ENCODE assay signal across 9 cellular contexts in genomic region chr19:51441410-51442390, GRCh38. TPM values are rescaled to one million over a fixed set of nuclear protein-coding genes. Genes with fewer than 3 reads are reported as not detected.
DNase-seq lines count a peak whose midpoint lies in the region; ATAC-seq, FAIRE-seq and TF ChIP-seq lines count a peak whose summit lies in the region.
"Had no signal": no experiment of that assay in that cellular context is flagged by ENCODE, and none has a peak within 500 bp of the region (broad histone marks: within the 10 kb centered on the region; RNA-seq: fewer than 3 reads in every experiment).

No MANE protein-coding gene starts in this region.

- in situ Hi-C loops in K562 (cut with MboI): no loop called here

- H3K4me3 Mint-ChIP-seq in T-helper 2 cell treated with Interferon-gamma antibody and Interleukin-4, amounts not matched to agents 5 μg/mL and 100 μg/mL, for 36 hours: peak overlapping the region; percentile 90

- TF ChIP-seq POLR2A in K562 (conservative IDR thresholded peaks at IDR 0.05): 0 out of 2 replicates have a peak, but pooled peaks have one; percentile 44

- no peaks in the 10 kb centered on the region; the same call in 2 of the 3 replicates for H3K79me2 ChIP-seq in K562 (ENCODE audit: control insufficient read depth, insufficient read depth, low read length)

- H3K9me1 ChIP-seq in K562 (ENCODE audit: control insufficient read depth, insufficient read depth, low read length): no peaks in the 10 kb centered on the region

- peak; percentile 96 for DNase-seq in T-helper 2 cell treated with Interferon-gamma antibody and Interleukin-4, amounts not matched to agents 5 μg/mL and 100 μg/mL, for 36 hours (ENCODE audit: low spot score)
- peak; percentile 49 to 82 (median 52) for DNase-seq in K562 (ENCODE audit: extremely low read depth in 1 of 4, low spot score in 3 of 4)
- peak; percentile 77 for DNase-seq in stimulated activated CD8-positive, alpha-beta memory T cell treated with anti-CD3 and anti-CD28 coated beads, Interleukin-12 subunit alpha, Interleukin-12 subunit beta, amount 100 ng/mL, for 4 hours (ENCODE audit: low read depth)
- no peak for DNase-seq in NCI-H1417 treated with DMSO at 0.1 percent for 48 hours (lab: John Stamatoyannopoulos, UW)
- DNase-seq in kidney glomerular epithelial cell (lab: John Stamatoyannopoulos, UW): no peak
- no peak for DNase-seq in AG08396 (ENCODE audit: low spot score)

- TF ChIP-seq EP300 in K562 (IDR thresholded peaks at IDR 0.05; ENCODE audit: low read length): peak; percentile 29; the same call in 1 of the 2 replicates

- peak overlapping the region; percentile 89 for H3K27ac Mint-ChIP-seq in T-helper 2 cell treated with Interferon-gamma antibody and Interleukin-4, amounts not matched to agents 5 μg/mL and 100 μg/mL, for 36 hours

- TF ChIP-seq CTCF in K562 (IDR thresholded peaks at IDR 0.05 in 2 of 3, conservative IDR thresholded peaks at IDR 0.05 in 1 of 3; ENCODE audit: insufficient read depth in 2 of 3, low read depth in 1 of 3, low read length in 3 of 3): peak in 1 of 3 experiments; percentile 17; a peak in 1 of 6 replicates

- no peaks in the 10 kb centered on the region for H3K36me3 Mint-ChIP-seq in T-helper 2 cell treated with Interferon-gamma antibody and Interleukin-4, amounts not matched to agents 5 μg/mL and 100 μg/mL, for 36 hours (ENCODE audit: low read depth)

- intact Hi-C loops in K562 (cut with micrococcal nuclease): no loop called here

- peaks cover 54% of the 10 kb centered on the region for H3K4me1 Mint-ChIP-seq in T-helper 2 cell treated with Interferon-gamma antibody and Interleukin-4, amounts not matched to agents 5 μg/mL and 100 μg/mL, for 36 hours (ENCODE audit: low read depth)

- TF ChIP-seq RAD21 in K562 (CRISPR knock-in tag; conservative IDR thresholded peaks at IDR 0.05 in 1 of 2, IDR thresholded peaks at IDR 0.05 in 1 of 2): no peak

- no TSS peak for BruUV-seq in K562 (replicated peaks; lab: Mats Ljungman, UMichigan)

- peaks cover 16 to 24% of the 10 kb centered on the region in 2 experiments for H3K4me1 ChIP-seq in K562 (replicated peaks in 1 of 2; ENCODE audit: control insufficient read depth in 2 of 2, insufficient read depth in 2 of 2, low read length in 2 of 2)

- H3K27me3 Mint-ChIP-seq in T-helper 2 cell treated with Interferon-gamma antibody and Interleukin-4, amounts not matched to agents 5 μg/mL and 100 μg/mL, for 36 hours (ENCODE audit: low read depth): no peaks in the 10 kb centered on the region

- peak overlapping the region; percentile 83 for H3K27ac ChIP-seq in K562 (ENCODE audit: extremely low read depth, low read depth, low read length)

- CTCF ChIA-PET in K562 (lab: Yijun Ruan, JAX; ENCODE audit: low intra/inter-chr PET ratio): interaction anchor here (0.6 to 1.2 kb wide), 2 partner anchors 13 to 43 kb away, joined by 3 read pairs; no protein-coding TSS in a partner anchor

- POLR2A ChIA-PET in K562 (lab: Yijun Ruan, JAX): interaction anchor here (0.6 to 1.2 kb wide), 9 partner anchors 10 to 374 kb away, joined by 3 to 4 read pairs (median 3); partner anchors contain the start of gene ZNF175

- ATAC-seq in GM19035 (IDR thresholded peaks at IDR 0.05; ENCODE audit: unreplicated experiment): peak; percentile 94
- peak; percentile 79 for ATAC-seq in HG03064 (IDR thresholded peaks at IDR 0.05; ENCODE audit: low read depth, unreplicated experiment)
- ATAC-seq in K562: peak; percentile 88

- peak overlapping the region; percentile 74 to 89 for H3K9ac ChIP-seq in K562 (ENCODE audit: insufficient read depth in 1 of 2, low read depth in 2 of 2, low read length in 2 of 2)

- WGBS in K562 (ENCODE audit: insufficient coverage, low coverage, missing lambda C conversion rate): 5% methylated on average over 31 of the region's 31 CpGs

- H3K9me3 Mint-ChIP-seq in T-helper 2 cell treated with Interferon-gamma antibody and Interleukin-4, amounts not matched to agents 5 μg/mL and 100 μg/mL, for 36 hours: peaks cover 5% of the 10 kb centered on the region

- peak overlapping the region; percentile 32 for H3K4me3 ChIP-seq in K562

- no peaks in the 10 kb centered on the region for H4K20me1 ChIP-seq in K562 (replicated peaks; ENCODE audit: control insufficient read depth, insufficient read depth, low read length)

- H3K27me3 ChIP-seq in K562 (ENCODE audit: control insufficient read depth in 2 of 2, insufficient read depth in 2 of 2, low read length in 2 of 2): no peaks in the 10 kb centered on the region

- peak overlapping the region; percentile 90 for H2AFZ ChIP-seq in K562 (ENCODE audit: low read depth, low read length)

- no peaks in the 10 kb centered on the region for H3K36me3 ChIP-seq in K562 (ENCODE audit: control insufficient read depth, insufficient read depth, low read length)

- H3K9me3 ChIP-seq in K562 (replicated peaks; ENCODE audit: control insufficient read depth, insufficient read depth, low read depth, low read length): no peaks in the 10 kb centered on the region

- FAIRE-seq in K562 (lab: Jason Lieb, UNC): peak; percentile 95

- H3K4me2 ChIP-seq in K562 (ENCODE audit: insufficient read depth, low read length): peak overlapping the region; percentile 96

RNA-seq across cellular contexts. Expression of gene SIGLEC8, which starts 16.6 kb away (rescaled TPM):
- total RNA-seq in K562 (2011; cell fraction: chromatin; rRNA removed; ENCODE audit: low replicate concordance): 0.65 and 2.4 TPM in 2 replicates
- 0.50 and 0.79 TPM in 2 replicates for total RNA-seq in K562 (2011; cell fraction: nucleolus; rRNA removed)
- total RNA-seq in K562 (2011; cell fraction: nucleoplasm; rRNA removed): 0.53 and 0.95 TPM in 2 replicates
- total RNA-seq in K562 (2014; rRNA removed) (0.45 and 0.59 TPM in 2 replicates), K562 (2014; rRNA removed; fragmentation: Illumina TruSeq; extraction: Trizol) (0.22 and 0.29 TPM in 2 replicates), K562 (2015; rRNA removed; fragmentation: Illumina TruSeq; extraction: Trizol) (0.45 and 0.65 TPM in 2 replicates), K562 (2021) (0.44 and 0.49 TPM in 2 replicates)
- polyA plus RNA-seq in K562 (2011; rRNA removed) (0.61 and 0.76 TPM in 2 replicates), K562 (2014; fragmentation: Illumina TruSeq; extraction: Trizol) (0.39 and 0.44 TPM in 2 replicates), K562 (2014; fragmentation: Nextera tagmentation; extraction: Ambion mirVana) (under 1 TPM; 0.04 to 0.07 TPM), K562 (2014; rRNA removed) (0.19 and 0.25 TPM in 2 replicates)
- 0.74 and 1.2 TPM in 2 replicates for polyA plus RNA-seq in K562 (2011; cell fraction: cytosol; rRNA removed)
- polyA plus RNA-seq in K562 (2011; cell fraction: nucleus; rRNA removed): 1.3 and 1.8 TPM in 2 replicates
- 0.91 and 2.7 TPM in 2 replicates for polyA plus RNA-seq in K562 (2012)
- polyA minus RNA-seq in K562 (2011; rRNA and poly(A)+ RNA removed): 0.25 and 0.48 TPM in 2 replicates
- 1.5 TPM in 1 of 2 replicates, not detected in the other for polyA minus RNA-seq in K562 (2011; cell fraction: cytosol; rRNA and poly(A)+ RNA removed)
- polyA minus RNA-seq in K562 (2011; cell fraction: nucleus; rRNA and poly(A)+ RNA removed): 0.54 TPM in 1 of 2 replicates, not detected in the other
- total RNA-seq: activated CD8-positive, alpha-beta memory T cell treated with anti-CD3 and anti-CD28 coated beads for 36 hours had no signal

RNA-seq across cellular contexts. Expression of gene SIGLEC10, which starts 24.3 kb away (rescaled TPM):
- 0.35 TPM in 1 of 2 replicates, not detected in the other for total RNA-seq in K562 (2011; cell fraction: chromatin; rRNA removed; ENCODE audit: low replicate concordance)
- 0.17 TPM in 1 of 2 replicates, not detected in the other for total RNA-seq in K562 (2011; cell fraction: nucleolus; rRNA removed)
- not detected in 2 replicates for total RNA-seq in K562 (2011; cell fraction: nucleoplasm; rRNA removed)
- 0.57 and 1.1 TPM in 2 replicates for total RNA-seq in K562 (2014; rRNA removed)
- total RNA-seq in K562 (2014; rRNA removed; fragmentation: Illumina TruSeq; extraction: Trizol): 0.26 and 0.33 TPM in 2 replicates
- 1.8 and 2.2 TPM in 2 replicates for total RNA-seq in K562 (2015; rRNA removed; fragmentation: Illumina TruSeq; extraction: Trizol)
- 0.58 and 0.95 TPM in 2 replicates for total RNA-seq in K562 (2021)
- polyA plus RNA-seq in K562 (2011; rRNA removed): 0.39 and 1.2 TPM in 2 replicates
- 0.66 and 1.7 TPM in 2 replicates for polyA plus RNA-seq in K562 (2011; cell fraction: cytosol; rRNA removed)
- 0.97 and 2.9 TPM in 2 replicates for polyA plus RNA-seq in K562 (2011; cell fraction: nucleus; rRNA removed)
- polyA plus RNA-seq in K562 (2012): 1.9 and 2.9 TPM in 2 replicates
- polyA plus RNA-seq in K562 (2014; fragmentation: Illumina TruSeq; extraction: Trizol): 0.78 and 0.82 TPM in 2 replicates
- under 1 TPM; 0.10 TPM for polyA plus RNA-seq in K562 (2014; fragmentation: Nextera tagmentation; extraction: Ambion mirVana)
- polyA plus RNA-seq in K562 (2014; rRNA removed): 0.97 and 1.3 TPM in 2 replicates
- polyA minus RNA-seq in K562 (2011; rRNA and poly(A)+ RNA removed): 0.46 and 0.54 TPM in 2 replicates
- 0.48 and 0.73 TPM in 2 replicates for polyA minus RNA-seq in K562 (2011; cell fraction: cytosol; rRNA and poly(A)+ RNA removed)
- 1.9 TPM in 1 of 2 replicates, not detected in the other for polyA minus RNA-seq in K562 (2011; cell fraction: nucleus; rRNA and poly(A)+ RNA removed)

RNA-seq across cellular contexts. Expression of gene CEACAM18, which starts 36.6 kb away (rescaled TPM):
- 0.67 and 0.93 TPM in 2 replicates for total RNA-seq in K562 (2011; cell fraction: chromatin; rRNA removed; ENCODE audit: low replicate concordance)
- total RNA-seq in K562 (2011; cell fraction: nucleolus; rRNA removed): 0.17 and 0.66 TPM in 2 replicates
- total RNA-seq in K562 (2011; cell fraction: nucleoplasm; rRNA removed): 1.0 and 1.4 TPM in 2 replicates
- total RNA-seq in K562 (2014; rRNA removed) (0.09 and 0.16 TPM in 2 replicates), K562 (2014; rRNA removed; fragmentation: Illumina TruSeq; extraction: Trizol) (0.22 TPM in 1 of 2 replicates, not detected in the other), K562 (2015; rRNA removed; fragmentation: Illumina TruSeq; extraction: Trizol) (0.18 and 0.23 TPM in 2 replicates), K562 (2021) (0.16 and 0.24 TPM in 2 replicates)
- polyA plus RNA-seq in K562 (2011; rRNA removed) (0.07 and 0.11 TPM in 2 replicates), K562 (2014; fragmentation: Illumina TruSeq; extraction: Trizol) (not detected in 2 replicates), K562 (2014; fragmentation: Nextera tagmentation; extraction: Ambion mirVana) (under 1 TPM in 1 of 2 experiments, not detected in 1; 0.08 TPM), K562 (2014; rRNA removed) (not detected in 2 replicates)
- polyA plus RNA-seq in K562 (2011; cell fraction: cytosol; rRNA removed): 0.07 TPM in 1 of 2 replicates, not detected in the other
- polyA plus RNA-seq in K562 (2011; cell fraction: nucleus; rRNA removed): 0.11 and 0.13 TPM in 2 replicates
- polyA plus RNA-seq in K562 (2012): 0.06 and 0.13 TPM in 2 replicates
- polyA minus RNA-seq in K562 (2011; rRNA and poly(A)+ RNA removed): 0.60 TPM in 1 of 2 replicates, not detected in the other
- not detected in 2 replicates for polyA minus RNA-seq in K562 (2011; cell fraction: cytosol; rRNA and poly(A)+ RNA removed)
- polyA minus RNA-seq in K562 (2011; cell fraction: nucleus; rRNA and poly(A)+ RNA removed): 0.56 TPM in 1 of 2 replicates, not detected in the other
- total RNA-seq: activated CD8-positive, alpha-beta memory T cell treated with anti-CD3 and anti-CD28 coated beads for 36 hours had no signal

RNA-seq across cellular contexts. Expression of gene C19orf84, which starts 51.3 kb away (rescaled TPM):
- total RNA-seq in K562 (2011; cell fraction: chromatin; rRNA removed; ENCODE audit: low replicate concordance): 0.53 TPM in 1 of 2 replicates, not detected in the other
- total RNA-seq in K562 (2011; cell fraction: nucleolus; rRNA removed): 0.26 and 0.67 TPM in 2 replicates
- total RNA-seq in K562 (2011; cell fraction: nucleoplasm; rRNA removed): 0.29 and 1.4 TPM in 2 replicates
- total RNA-seq in K562 (2014; rRNA removed) (1.7 and 2.0 TPM in 2 replicates), K562 (2014; rRNA removed; fragmentation: Illumina TruSeq; extraction: Trizol) (0.48 and 0.69 TPM in 2 replicates), K562 (2015; rRNA removed; fragmentation: Illumina TruSeq; extraction: Trizol) (0.57 and 0.98 TPM in 2 replicates), K562 (2021) (2.9 and 3.1 TPM in 2 replicates)
- polyA plus RNA-seq in K562 (2011; rRNA removed) (0.35 and 0.38 TPM in 2 replicates), K562 (2014; fragmentation: Illumina TruSeq; extraction: Trizol) (3.8 and 5.0 TPM in 2 replicates), K562 (2014; fragmentation: Nextera tagmentation; extraction: Ambion mirVana) (under 1 TPM; 0.63 to 0.66 TPM), K562 (2014; rRNA removed) (0.20 and 0.91 TPM in 2 replicates)
- polyA plus RNA-seq in K562 (2011; cell fraction: cytosol; rRNA removed): 0.49 and 0.62 TPM in 2 replicates
- polyA plus RNA-seq in K562 (2011; cell fraction: nucleus; rRNA removed): 0.41 and 0.44 TPM in 2 replicates
- 3.1 and 3.6 TPM in 2 replicates for polyA plus RNA-seq in K562 (2012)
- polyA minus RNA-seq in K562 (2011; rRNA and poly(A)+ RNA removed): 0.81 and 1.4 TPM in 2 replicates
- 2.7 and 2.8 TPM in 2 replicates for polyA minus RNA-seq in K562 (2011; cell fraction: cytosol; rRNA and poly(A)+ RNA removed)
- 0.13 and 0.33 TPM in 2 replicates for polyA minus RNA-seq in K562 (2011; cell fraction: nucleus; rRNA and poly(A)+ RNA removed)

RNA-seq across cellular contexts. Expression of gene LIM2, which starts 53.9 kb away (rescaled TPM):
- not detected in 2 replicates for total RNA-seq in K562 (2011; cell fraction: chromatin; rRNA removed; ENCODE audit: low replicate concordance)
- total RNA-seq in K562 (2011; cell fraction: nucleolus; rRNA removed): not detected in 2 replicates
- total RNA-seq in K562 (2011; cell fraction: nucleoplasm; rRNA removed): not detected in 2 replicates
- total RNA-seq in K562 (2014; rRNA removed): 0.29 and 0.45 TPM in 2 replicates
- total RNA-seq in K562 (2014; rRNA removed; fragmentation: Illumina TruSeq; extraction: Trizol): 0.18 TPM in 1 of 2 replicates, not detected in the other
- total RNA-seq in K562 (2015; rRNA removed; fragmentation: Illumina TruSeq; extraction: Trizol): not detected in 2 replicates
- total RNA-seq in K562 (2021): not detected in 2 replicates
- not detected in 2 replicates for polyA plus RNA-seq in K562 (2011; rRNA removed)
- polyA plus RNA-seq in K562 (2011; cell fraction: cytosol; rRNA removed): 0.09 TPM in 1 of 2 replicates, not detected in the other
- polyA plus RNA-seq in K562 (2011; cell fraction: nucleus; rRNA removed): 0.18 TPM in 1 of 2 replicates, not detected in the other
- not detected in 2 replicates for polyA plus RNA-seq in K562 (2012)
- not detected in 2 replicates for polyA plus RNA-seq in K562 (2014; fragmentation: Illumina TruSeq; extraction: Trizol)
- under 1 TPM; 0.07 to 0.18 TPM for polyA plus RNA-seq in K562 (2014; fragmentation: Nextera tagmentation; extraction: Ambion mirVana)
- polyA plus RNA-seq in K562 (2014; rRNA removed): 0.27 and 0.28 TPM in 2 replicates
- polyA minus RNA-seq in K562 (2011; rRNA and poly(A)+ RNA removed): not detected in 2 replicates
- not detected in 2 replicates for polyA minus RNA-seq in K562 (2011; cell fraction: cytosol; rRNA and poly(A)+ RNA removed)
- not detected in 2 replicates for polyA minus RNA-seq in K562 (2011; cell fraction: nucleus; rRNA and poly(A)+ RNA removed)

Comparison
In these comparisons a context has a peak if more than half of its experiments do, and no peak if none do; other contexts are left out.
1. DNase-seq: peak in T-helper 2 cell treated with Interferon-gamma antibody and Interleukin-4, amounts not matched to agents 5 μg/mL and 100 μg/mL, for 36 hours (single experiment), K562 (4 of 4) and stimulated activated CD8-positive, alpha-beta memory T cell treated with anti-CD3 and anti-CD28 coated beads, Interleukin-12 subunit alpha, Interleukin-12 subunit beta, amount 100 ng/mL, for 4 hours (single experiment); none in NCI-H1417 treated with DMSO at 0.1 percent for 48 hours (single experiment), kidney glomerular epithelial cell (single experiment) and AG08396 (single experiment).
2. Peak in every context shown above with its lines, with median percentiles within 50 percentile points of each other: ATAC-seq.